ENCODE assay signal across 1 cellular context in the genomic region with DNA sequence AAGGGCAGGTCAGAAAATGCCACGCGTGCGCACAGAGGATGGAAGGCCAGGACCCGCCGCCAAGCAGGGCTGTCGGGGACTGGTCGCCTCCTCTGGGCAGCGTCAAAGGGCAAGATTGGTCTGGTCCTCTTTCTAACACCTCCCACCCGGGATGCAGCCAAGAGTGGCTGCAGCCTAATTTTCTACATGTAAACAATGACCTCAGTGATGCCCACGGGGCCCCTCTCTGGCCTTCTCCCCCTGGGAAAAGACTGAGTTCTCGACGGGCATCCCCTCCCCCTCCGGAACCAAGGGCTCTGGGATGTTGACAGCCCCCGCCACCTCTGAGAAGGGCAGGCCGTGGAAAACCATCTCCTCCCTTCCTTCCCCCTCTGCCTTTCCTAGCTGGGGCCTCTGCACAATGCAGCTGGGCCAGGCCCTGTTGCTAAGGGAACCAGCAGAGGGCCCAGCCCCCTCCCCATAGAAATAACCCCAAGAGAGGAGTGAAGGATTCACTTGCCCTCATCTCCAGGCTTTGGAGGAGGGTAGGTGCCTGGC.
TF ChIP-seq lines count a peak whose summit lies in the region.

No MANE protein-coding gene starts in this region.

TF ChIP-seq in GM23338, 12 proteins besides CTCF, POLR2A, EP300 and RAD21:
- TF ChIP-seq, protein P1, sequence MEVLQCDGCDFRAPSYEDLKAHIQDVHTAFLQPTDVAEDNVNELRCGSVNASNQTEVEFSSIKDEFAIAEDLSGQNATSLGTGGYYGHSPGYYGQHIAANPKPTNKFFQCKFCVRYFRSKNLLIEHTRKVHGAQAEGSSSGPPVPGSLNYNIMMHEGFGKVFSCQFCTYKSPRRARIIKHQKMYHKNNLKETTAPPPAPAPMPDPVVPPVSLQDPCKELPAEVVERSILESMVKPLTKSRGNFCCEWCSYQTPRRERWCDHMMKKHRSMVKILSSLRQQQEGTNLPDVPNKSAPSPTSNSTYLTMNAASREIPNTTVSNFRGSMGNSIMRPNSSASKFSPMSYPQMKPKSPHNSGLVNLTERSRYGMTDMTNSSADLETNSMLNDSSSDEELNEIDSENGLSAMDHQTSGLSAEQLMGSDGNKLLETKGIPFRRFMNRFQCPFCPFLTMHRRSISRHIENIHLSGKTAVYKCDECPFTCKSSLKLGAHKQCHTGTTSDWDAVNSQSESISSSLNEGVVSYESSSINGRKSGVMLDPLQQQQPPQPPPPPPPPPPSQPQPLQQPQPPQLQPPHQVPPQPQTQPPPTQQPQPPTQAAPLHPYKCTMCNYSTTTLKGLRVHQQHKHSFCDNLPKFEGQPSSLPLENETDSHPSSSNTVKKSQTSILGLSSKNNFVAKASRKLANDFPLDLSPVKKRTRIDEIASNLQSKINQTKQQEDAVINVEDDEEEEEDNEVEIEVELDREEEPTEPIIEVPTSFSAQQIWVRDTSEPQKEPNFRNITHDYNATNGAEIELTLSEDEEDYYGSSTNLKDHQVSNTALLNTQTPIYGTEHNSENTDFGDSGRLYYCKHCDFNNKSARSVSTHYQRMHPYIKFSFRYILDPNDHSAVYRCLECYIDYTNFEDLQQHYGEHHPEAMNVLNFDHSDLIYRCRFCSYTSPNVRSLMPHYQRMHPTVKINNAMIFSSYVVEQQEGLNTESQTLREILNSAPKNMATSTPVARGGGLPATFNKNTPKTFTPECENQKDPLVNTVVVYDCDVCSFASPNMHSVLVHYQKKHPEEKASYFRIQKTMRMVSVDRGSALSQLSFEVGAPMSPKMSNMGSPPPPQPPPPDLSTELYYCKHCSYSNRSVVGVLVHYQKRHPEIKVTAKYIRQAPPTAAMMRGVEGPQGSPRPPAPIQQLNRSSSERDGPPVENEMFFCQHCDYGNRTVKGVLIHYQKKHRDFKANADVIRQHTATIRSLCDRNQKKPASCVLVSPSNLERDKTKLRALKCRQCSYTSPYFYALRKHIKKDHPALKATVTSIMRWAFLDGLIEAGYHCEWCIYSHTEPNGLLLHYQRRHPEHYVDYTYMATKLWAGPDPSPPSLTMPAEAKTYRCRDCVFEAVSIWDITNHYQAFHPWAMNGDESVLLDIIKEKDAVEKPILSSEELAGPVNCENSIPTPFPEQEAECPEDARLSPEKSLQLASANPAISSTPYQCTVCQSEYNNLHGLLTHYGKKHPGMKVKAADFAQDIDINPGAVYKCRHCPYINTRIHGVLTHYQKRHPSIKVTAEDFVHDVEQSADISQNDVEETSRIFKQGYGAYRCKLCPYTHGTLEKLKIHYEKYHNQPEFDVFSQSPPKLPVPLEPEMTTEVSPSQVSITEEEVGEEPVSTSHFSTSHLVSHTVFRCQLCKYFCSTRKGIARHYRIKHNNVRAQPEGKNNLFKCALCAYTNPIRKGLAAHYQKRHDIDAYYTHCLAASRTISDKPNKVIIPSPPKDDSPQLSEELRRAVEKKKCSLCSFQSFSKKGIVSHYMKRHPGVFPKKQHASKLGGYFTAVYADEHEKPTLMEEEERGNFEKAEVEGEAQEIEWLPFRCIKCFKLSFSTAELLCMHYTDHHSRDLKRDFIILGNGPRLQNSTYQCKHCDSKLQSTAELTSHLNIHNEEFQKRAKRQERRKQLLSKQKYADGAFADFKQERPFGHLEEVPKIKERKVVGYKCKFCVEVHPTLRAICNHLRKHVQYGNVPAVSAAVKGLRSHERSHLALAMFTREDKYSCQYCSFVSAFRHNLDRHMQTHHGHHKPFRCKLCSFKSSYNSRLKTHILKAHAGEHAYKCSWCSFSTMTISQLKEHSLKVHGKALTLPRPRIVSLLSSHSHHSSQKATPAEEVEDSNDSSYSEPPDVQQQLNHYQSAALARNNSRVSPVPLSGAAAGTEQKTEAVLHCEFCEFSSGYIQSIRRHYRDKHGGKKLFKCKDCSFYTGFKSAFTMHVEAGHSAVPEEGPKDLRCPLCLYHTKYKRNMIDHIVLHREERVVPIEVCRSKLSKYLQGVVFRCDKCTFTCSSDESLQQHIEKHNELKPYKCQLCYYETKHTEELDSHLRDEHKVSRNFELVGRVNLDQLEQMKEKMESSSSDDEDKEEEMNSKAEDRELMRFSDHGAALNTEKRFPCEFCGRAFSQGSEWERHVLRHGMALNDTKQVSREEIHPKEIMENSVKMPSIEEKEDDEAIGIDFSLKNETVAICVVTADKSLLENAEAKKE (CRISPR knock-in tag; IDR thresholded peaks at IDR 0.05) = no peak
